In genomic region chr17:2786176-2786881, GRCh38 we compare ENCODE assay signal across 8 cellular contexts. TPM values are rescaled to one million over a fixed set of nuclear protein-coding genes. Genes with fewer than 3 reads are reported as not detected.
DNase-seq lines count a peak whose midpoint lies in the region; ATAC-seq, FAIRE-seq and TF ChIP-seq lines count a peak whose summit lies in the region.

No MANE protein-coding gene starts in this region.

- H3K4me3 Mint-ChIP-seq in activated CD8-positive, alpha-beta memory T cell treated with anti-CD3 and anti-CD28 coated beads, Interleukin-2, amount 10 ng/mL, durations not matched to agents 7 days and 5 days: no peak overlapping the region
- H3K4me3 Mint-ChIP-seq in endothelial cell (ENCODE audit: unreplicated experiment): no peak overlapping the region

- H3K36me3 ChIP-seq in ACC112 (ENCODE audit: insufficient read depth, low read length) (no peaks in the 10 kb centered on the region), OCI-LY1 (ENCODE audit: insufficient read depth, low read length) (no peaks in the 10 kb centered on the region)

- TF ChIP-seq CTCF in OCI-LY1 (IDR thresholded peaks at IDR 0.05; ENCODE audit: low read length): peak; percentile 91
- peak; percentile 90 for TF ChIP-seq CTCF in endothelial cell (IDR thresholded peaks at IDR 0.05; ENCODE audit: unreplicated experiment)

- no peak overlapping the region for H3K27ac ChIP-seq in ACC112 (ENCODE audit: low read depth, low read length)
- no peak overlapping the region for H3K27ac ChIP-seq in OCI-LY1 (ENCODE audit: low read depth, low read length, poor library complexity, severe bottlenecking)

- CTCF ChIA-PET in activated CD8-positive, alpha-beta memory T cell treated with anti-CD3 and anti-CD28 coated beads, Interleukin-2, amount 10 ng/mL, durations not matched to agents 7 days and 5 days (lab: Charles Lee): interaction anchor here (0.7 to 3.3 kb wide), 36 partner anchors 8 to 664 kb away, joined by 3 to 35 read pairs (median 4); partner anchors contain the start of genes PAFAH1B1 and RAP1GAP2

- H3K4me1 Mint-ChIP-seq in activated CD8-positive, alpha-beta memory T cell treated with anti-CD3 and anti-CD28 coated beads, Interleukin-2, amount 10 ng/mL, durations not matched to agents 7 days and 5 days: peaks cover 15% of the 10 kb centered on the region
- peaks cover 32% of the 10 kb centered on the region for H3K4me1 Mint-ChIP-seq in endothelial cell (ENCODE audit: unreplicated experiment)

- peak overlapping the region; percentile 94 for H2AFZ ChIP-seq in ACC112 (ENCODE audit: low read length, unreplicated experiment)
- H2AFZ ChIP-seq in OCI-LY1 (ENCODE audit: low read length): no peak overlapping the region

- no peak overlapping the region for H3K9ac ChIP-seq in OCI-LY1 (ENCODE audit: low read length)

- no peaks in the 10 kb centered on the region for H3K36me3 Mint-ChIP-seq in activated CD8-positive, alpha-beta memory T cell treated with anti-CD3 and anti-CD28 coated beads, Interleukin-2, amount 10 ng/mL, durations not matched to agents 7 days and 5 days
- no peaks in the 10 kb centered on the region for H3K36me3 Mint-ChIP-seq in endothelial cell (ENCODE audit: low read depth, unreplicated experiment)

- H3K27me3 Mint-ChIP-seq in activated CD8-positive, alpha-beta memory T cell treated with anti-CD3 and anti-CD28 coated beads, Interleukin-2, amount 10 ng/mL, durations not matched to agents 7 days and 5 days: peaks cover 33% of the 10 kb centered on the region
- no peaks in the 10 kb centered on the region for H3K27me3 Mint-ChIP-seq in endothelial cell (ENCODE audit: unreplicated experiment)

- no peak overlapping the region for H3K4me3 ChIP-seq in ACC112 (ENCODE audit: low read depth, low read length)
- no peak overlapping the region for H3K4me3 ChIP-seq in OCI-LY1 (ENCODE audit: low read depth, low read length, poor library complexity, severe bottlenecking)

- no peaks in the 10 kb centered on the region for H3K9me3 ChIP-seq in OCI-LY1 (ENCODE audit: low read length)

- H3F3A ChIP-seq in OCI-LY1 (ENCODE audit: insufficient read depth, low read length): no peaks in the 10 kb centered on the region

- DNase-seq in GM19239 (ENCODE audit: insufficient read length, low spot score): peak; percentile 91
- DNase-seq in KG1 (lab: John Stamatoyannopoulos, UW): peak; percentile 46
- DNase-seq in activated CD8-positive, alpha-beta memory T cell treated with anti-CD3 and anti-CD28 coated beads, Interleukin-2, amount 10 ng/mL, durations not matched to agents 7 days and 5 days: peak; percentile 93
- DNase-seq in endothelial cell (ENCODE audit: low spot score): peak; percentile 99
- peak; percentile 76 for DNase-seq in middle frontal gyrus (ENCODE audit: extremely low spot score, low spot score)
- DNase-seq in stimulated activated CD8-positive, alpha-beta memory T cell treated with anti-CD3 and anti-CD28 coated beads, Interleukin-2, amount 100 ng/mL, for 48 hours (ENCODE audit: low read depth in 2 of 2): peak; percentile 84 to 89

- H3K27me3 ChIP-seq in ACC112 (ENCODE audit: insufficient read depth, low read length): 0 out of 2 replicates have a peak, but pooled peaks cover 3% of the 10 kb centered on the region
- H3K27me3 ChIP-seq in OCI-LY1 (ENCODE audit: insufficient read depth, low read length): peaks cover 5% of the 10 kb centered on the region; the same call in 1 of the 2 replicates

- no peaks in the 10 kb centered on the region for H3K9me2 ChIP-seq in OCI-LY1 (ENCODE audit: low read depth, low read length)

- peaks cover 6% of the 10 kb centered on the region for H3K4me1 ChIP-seq in ACC112 (ENCODE audit: control insufficient read depth, insufficient read depth, low read length, unreplicated experiment)
- H3K4me1 ChIP-seq in OCI-LY1 (ENCODE audit: insufficient read depth, low read length, severe bottlenecking): no peaks in the 10 kb centered on the region

- peak; percentile 88 for FAIRE-seq in GM19239 (lab: Jason Lieb, UNC)

- no peak overlapping the region for H3K4me2 ChIP-seq in OCI-LY1 (ENCODE audit: low read length)

- peak overlapping the region; percentile 46 for H3K27ac Mint-ChIP-seq in activated CD8-positive, alpha-beta memory T cell treated with anti-CD3 and anti-CD28 coated beads, Interleukin-2, amount 10 ng/mL, durations not matched to agents 7 days and 5 days
- H3K27ac Mint-ChIP-seq in endothelial cell (ENCODE audit: unreplicated experiment): peak overlapping the region; percentile 94

- H3K79me2 ChIP-seq in ACC112 (ENCODE audit: control insufficient read depth, insufficient read depth, low read length, unreplicated experiment): no peaks in the 10 kb centered on the region
- H3K79me2 ChIP-seq in OCI-LY1 (ENCODE audit: insufficient read depth, low read length): no peaks in the 10 kb centered on the region

- no peaks in the 10 kb centered on the region for H3K9me3 Mint-ChIP-seq in activated CD8-positive, alpha-beta memory T cell treated with anti-CD3 and anti-CD28 coated beads, Interleukin-2, amount 10 ng/mL, durations not matched to agents 7 days and 5 days (ENCODE audit: low read depth)
- no peaks in the 10 kb centered on the region for H3K9me3 Mint-ChIP-seq in endothelial cell (ENCODE audit: unreplicated experiment)

- H4K20me1 ChIP-seq in OCI-LY1 (ENCODE audit: insufficient read depth, low read length): no peaks in the 10 kb centered on the region

- peak; percentile 98 for ATAC-seq in activated CD8-positive, alpha-beta memory T cell treated with anti-CD3 and anti-CD28 coated beads, Interleukin-2, amount 10 ng/mL, durations not matched to agents 7 days and 5 days

RNA-seq across cellular contexts. Expression of gene RAP1GAP2, which starts 9.9 kb away (rescaled TPM):
- 10 to 100 TPM in 1 of 2 experiments, 1 to 10 TPM in 1; 6.5 to 26.2 TPM for total RNA-seq in activated CD8-positive, alpha-beta memory T cell treated with anti-CD3 and anti-CD28 coated beads, Interleukin-2, amount 10 ng/mL, durations not matched to agents 7 days and 5 days
- 10.6 TPM for total RNA-seq in endothelial cell (ENCODE audit: unreplicated experiment)

RNA-seq across cellular contexts. Expression of gene CCDC92B, which starts 36.9 kb away (rescaled TPM):
- total RNA-seq in activated CD8-positive, alpha-beta memory T cell treated with anti-CD3 and anti-CD28 coated beads, Interleukin-2, amount 10 ng/mL, durations not matched to agents 7 days and 5 days: under 1 TPM in 1 of 2 experiments, not detected in 1; 0.12 TPM
- 1.9 TPM for total RNA-seq in endothelial cell (ENCODE audit: unreplicated experiment)

Comparison
In these comparisons a context has a peak if more than half of its experiments do, and no peak if none do; other contexts are left out.
1. DNase-seq: peak in every context shown above with its lines; median percentile 99 in endothelial cell; 93 in activated CD8-positive, alpha-beta memory T cell treated with anti-CD3 and anti-CD28 coated beads, Interleukin-2, amount 10 ng/mL, durations not matched to agents 7 days and 5 days; 91 in GM19239; 86 in stimulated activated CD8-positive, alpha-beta memory T cell treated with anti-CD3 and anti-CD28 coated beads, Interleukin-2, amount 100 ng/mL, for 48 hours; 76 in middle frontal gyrus; 46 in KG1.